Comparison of ENCODE assay signal across 1 cellular context in genomic region chr14:22977434-22977683, GRCh38.
A peak's percentile ranks its signal among the peaks of the same experiment; 100 is the strongest.
TF ChIP-seq lines count a peak whose summit lies in the region.

No MANE protein-coding gene starts in this region.

TF ChIP-seq in K562, 482 proteins besides CTCF, POLR2A, EP300 and RAD21:
- TF ChIP-seq NCOR1 (IDR thresholded peaks at IDR 0.05) = 0 out of 2 replicates have a peak, but pooled peaks have one; percentile 23
- TF ChIP-seq ID3 (CRISPR knock-in tag; IDR thresholded peaks at IDR 0.05) = no peak
- TF ChIP-seq ID3 (tag; IDR thresholded peaks at IDR 0.05) = no peak
- peak; percentile 36; the same call in 1 of the 2 replicates for TF ChIP-seq TAL1 (IDR thresholded peaks at IDR 0.05)
- TF ChIP-seq SLC30A9 (CRISPR knock-in tag; IDR thresholded peaks at IDR 0.05) = no peak
- no peak for TF ChIP-seq GTF2E2 (tag; IDR thresholded peaks at IDR 0.05)
- 0 out of 2 replicates have a peak, but pooled peaks have one; percentile 37 for TF ChIP-seq SMAD4 (CRISPR knock-in tag; conservative IDR thresholded peaks at IDR 0.05)
- TF ChIP-seq HMGXB4 (CRISPR knock-in tag; IDR thresholded peaks at IDR 0.05) = no peak
- peak; percentile 47; the same call in 1 of the 2 replicates for TF ChIP-seq SMARCA4 (IDR thresholded peaks at IDR 0.05)
- TF ChIP-seq SMARCE1 (IDR thresholded peaks at IDR 0.05) = peak; percentile 32; the same call in 1 of the 2 replicates
- peak; percentile 43 for TF ChIP-seq CBFA2T2 (conservative IDR thresholded peaks at IDR 0.05)
- TF ChIP-seq ZNF431 (CRISPR knock-in tag; IDR thresholded peaks at IDR 0.05) = no peak
- TF ChIP-seq STAT5A (IDR thresholded peaks at IDR 0.05; ENCODE audit: borderline replicate concordance, low read length) = no peak
- peak; percentile 63 for TF ChIP-seq CBFA2T3 (IDR thresholded peaks at IDR 0.05)
- TF ChIP-seq MBD1 (CRISPR knock-in tag; IDR thresholded peaks at IDR 0.05) = no peak
- no peak for TF ChIP-seq FOXO4 (CRISPR knock-in tag; IDR thresholded peaks at IDR 0.05)
- TF ChIP-seq KDM1A (IDR thresholded peaks at IDR 0.05) = peak in 1 of 2 experiments; percentile 45; a peak in 2 of 4 replicates
- TF ChIP-seq ZKSCAN8 (CRISPR knock-in tag; IDR thresholded peaks at IDR 0.05) = no peak
- TF ChIP-seq ZNF134 (CRISPR knock-in tag; conservative IDR thresholded peaks at IDR 0.05) = no peak
- 0 out of 4 replicates have a peak, but pooled peaks of 1 of the 2 experiments have one; percentile 51 for TF ChIP-seq HDAC1 (IDR thresholded peaks at IDR 0.05)
- TF ChIP-seq DDX20 (tag; IDR thresholded peaks at IDR 0.05; ENCODE audit: low read depth) = no peak
- peak in 1 of 2 experiments; percentile 9; a peak in 1 of 4 replicates for TF ChIP-seq TBL1XR1 (IDR thresholded peaks at IDR 0.05; ENCODE audit: low read length in 2 of 2)
- peak; percentile 49; the same call in 1 of the 2 replicates for TF ChIP-seq PKNOX1 (IDR thresholded peaks at IDR 0.05)
- 0 out of 2 replicates have a peak, but pooled peaks have one; percentile 46 for TF ChIP-seq GATA2 (CRISPR knock-in tag; IDR thresholded peaks at IDR 0.05)
- TF ChIP-seq MTA2 (IDR thresholded peaks at IDR 0.05; ENCODE audit: low read depth) = 0 out of 2 replicates have a peak, but pooled peaks have one; percentile 21
- TF ChIP-seq FOXK2 (conservative IDR thresholded peaks at IDR 0.05 in 1 of 2, IDR thresholded peaks at IDR 0.05 in 1 of 2; ENCODE audit: low read depth in 2 of 2) = 0 out of 4 replicates have a peak, but pooled peaks of 1 of the 2 experiments have one; percentile 27
- peak; percentile 65; the same call in 1 of the 2 replicates for TF ChIP-seq ARID1B (IDR thresholded peaks at IDR 0.05)
- TF ChIP-seq ETV6 (IDR thresholded peaks at IDR 0.05; ENCODE audit: borderline replicate concordance in 1 of 2, low read depth in 2 of 2, low read length in 1 of 2) = no peak
- TF ChIP-seq ETV6 (CRISPR knock-in tag; IDR thresholded peaks at IDR 0.05; ENCODE audit: borderline replicate concordance) = no peak
- no peak for TF ChIP-seq ELF2 (CRISPR knock-in tag; IDR thresholded peaks at IDR 0.05)
- TF ChIP-seq OTX1 (CRISPR knock-in tag; IDR thresholded peaks at IDR 0.05) = peak; percentile 26; the same call in 1 of the 2 replicates
- TF ChIP-seq GTF2A2 (tag; IDR thresholded peaks at IDR 0.05) = no peak
- TF ChIP-seq RBFOX2 (IDR thresholded peaks at IDR 0.05; ENCODE audit: low read depth, low read length) = no peak
- no peak for TF ChIP-seq NELFE (IDR thresholded peaks at IDR 0.05; ENCODE audit: insufficient read depth, insufficient read length)
- no peak for TF ChIP-seq SOX6 (IDR thresholded peaks at IDR 0.05)
